Comparison of ENCODE assay signal across 10 cellular contexts in the genomic region with DNA sequence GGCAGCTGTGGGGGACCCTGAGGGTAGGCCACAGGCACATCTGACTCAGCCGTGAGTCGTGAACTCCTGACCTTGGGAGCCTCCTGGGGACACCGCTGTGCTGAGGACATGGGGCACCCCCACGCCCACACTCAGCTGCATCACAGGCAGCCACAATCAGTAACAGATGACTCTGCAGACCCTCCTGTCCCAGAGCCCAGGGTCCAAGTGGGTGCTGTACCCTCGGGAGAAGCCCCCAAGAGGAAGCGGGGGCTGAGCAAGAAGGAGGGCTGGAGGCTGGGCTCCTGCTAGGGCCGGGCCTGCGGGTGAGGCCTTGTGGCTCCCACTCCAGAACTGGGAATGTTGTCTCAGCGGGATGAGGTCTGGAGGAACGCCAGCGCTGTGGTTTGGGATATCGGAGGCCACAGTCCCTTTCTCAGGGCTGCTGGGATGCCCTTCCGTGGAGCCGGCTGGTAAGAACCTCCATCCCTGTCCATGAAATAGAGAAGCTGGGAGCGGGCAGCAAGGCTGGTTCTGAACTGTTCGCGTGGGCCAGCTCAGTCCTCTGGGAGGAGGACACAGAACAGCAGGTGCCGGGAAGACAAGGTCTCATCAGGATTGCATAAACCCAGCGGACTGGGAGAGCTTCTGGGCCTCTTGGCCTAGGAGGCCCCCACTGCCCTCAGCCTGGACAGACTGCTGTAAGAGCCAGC. TPM values are rescaled to one million over a fixed set of nuclear protein-coding genes. Genes with fewer than 3 reads are reported as not detected.
DNase-seq lines count a peak whose midpoint lies in the region; ATAC-seq and TF ChIP-seq lines count a peak whose summit lies in the region.
"Had no signal": no experiment of that assay in that cellular context is flagged by ENCODE, and none has a peak within 500 bp of the region (broad histone marks: within the 10 kb centered on the region; RNA-seq: fewer than 3 reads in every experiment).

No MANE protein-coding gene starts in this region.

- no peak for TF ChIP-seq CTCF in activated CD8-positive, alpha-beta T cell treated with anti-CD3 and anti-CD28 coated beads for 36 hours (IDR thresholded peaks at IDR 0.05)
- no peak for TF ChIP-seq CTCF in thoracic aorta (IDR thresholded peaks at IDR 0.05)

- H3K9me3 Mint-ChIP-seq in activated CD8-positive, alpha-beta T cell treated with anti-CD3 and anti-CD28 coated beads for 36 hours: no peaks in the 10 kb centered on the region
- H3K9me3 Mint-ChIP-seq in activated CD8-positive, alpha-beta T cell treated with anti-CD3 and anti-CD28 coated beads, Interleukin-2, amount 10 ng/mL, durations not matched to agents 7 days and 5 days (ENCODE audit: insufficient read depth): no peaks in the 10 kb centered on the region
- no peaks in the 10 kb centered on the region for H3K9me3 Mint-ChIP-seq in activated T-cell treated with anti-CD3 and anti-CD28 coated beads, Interleukin-2, amount 50 U/mL, for 24 hours
- H3K9me3 Mint-ChIP-seq: CD4-positive, CD25-positive, alpha-beta regulatory T cell had no signal

- no peaks in the 10 kb centered on the region for H3K9me3 ChIP-seq in thoracic aorta

- H3K27ac Mint-ChIP-seq in activated CD8-positive, alpha-beta T cell treated with anti-CD3 and anti-CD28 coated beads for 36 hours: no peak overlapping the region
- no peak overlapping the region for H3K27ac Mint-ChIP-seq in activated CD8-positive, alpha-beta T cell treated with anti-CD3 and anti-CD28 coated beads, Interleukin-2, amount 10 ng/mL, durations not matched to agents 7 days and 5 days
- no peak overlapping the region for H3K27ac Mint-ChIP-seq in activated T-cell treated with anti-CD3 and anti-CD28 coated beads, Interleukin-2, amount 50 U/mL, for 24 hours
- H3K27ac Mint-ChIP-seq: CD4-positive, CD25-positive, alpha-beta regulatory T cell had no signal

- no peaks in the 10 kb centered on the region for H3K36me3 ChIP-seq in thoracic aorta

- peak; percentile 85 for ATAC-seq in activated CD8-positive, alpha-beta T cell treated with anti-CD3 and anti-CD28 coated beads for 36 hours
- ATAC-seq in activated CD8-positive, alpha-beta T cell treated with anti-CD3 and anti-CD28 coated beads, Interleukin-2, amount 10 ng/mL, durations not matched to agents 7 days and 5 days: no peak
- ATAC-seq in thoracic aorta (ENCODE audit: insufficient number of reproducible peaks, low FRiP score, low read depth) (no peak), GM19397 (IDR thresholded peaks at IDR 0.05; ENCODE audit: unreplicated experiment) (no peak)

- CTCF ChIA-PET in activated CD8-positive, alpha-beta T cell treated with anti-CD3 and anti-CD28 coated beads for 36 hours (lab: Charles Lee): interaction anchor here (1.0 to 2.0 kb wide), 2 partner anchors 13 to 69 kb away, joined by 3 to 6 read pairs; no protein-coding TSS in a partner anchor
- CTCF ChIA-PET in activated CD8-positive, alpha-beta T cell treated with anti-CD3 and anti-CD28 coated beads, Interleukin-2, amount 10 ng/mL, durations not matched to agents 7 days and 5 days (lab: Charles Lee): interaction anchor here (0.9 kb wide), 1 partner anchor 12 kb away, joined by 3 read pairs; no protein-coding TSS in a partner anchor

- intact Hi-C loops in activated CD8-positive, alpha-beta T cell treated with anti-CD3 and anti-CD28 coated beads for 36 hours (cut with micrococcal nuclease): no loop called here

- H3K27me3 ChIP-seq in layer of hippocampus (ENCODE audit: control insufficient read depth, insufficient read depth, low read length) (peaks cover 2% of the 10 kb centered on the region), thoracic aorta (replicated peaks; ENCODE audit: insufficient read depth) (no peaks in the 10 kb centered on the region)

- DNase-seq in activated CD8-positive, alpha-beta T cell treated with anti-CD3 and anti-CD28 coated beads for 36 hours: peak; percentile 87
- DNase-seq in activated CD8-positive, alpha-beta T cell treated with anti-CD3 and anti-CD28 coated beads, Interleukin-2, amount 10 ng/mL, durations not matched to agents 7 days and 5 days: no peak
- DNase-seq in activated T-cell treated with anti-CD3 and anti-CD28 coated beads, Interleukin-2, amount 50 U/mL, for 24 hours: peak; percentile 55
- no peak for DNase-seq in thoracic aorta (ENCODE audit: low spot score)
- no peak for DNase-seq in T-helper 9 cell
- no peak for DNase-seq in NCI-H526 (lab: John Stamatoyannopoulos, UW)
- DNase-seq: CD4-positive, CD25-positive, alpha-beta regulatory T cell had no signal

- no peak overlapping the region for H3K4me3 Mint-ChIP-seq in activated CD8-positive, alpha-beta T cell treated with anti-CD3 and anti-CD28 coated beads for 36 hours
- no peak overlapping the region for H3K4me3 Mint-ChIP-seq in activated CD8-positive, alpha-beta T cell treated with anti-CD3 and anti-CD28 coated beads, Interleukin-2, amount 10 ng/mL, durations not matched to agents 7 days and 5 days
- H3K4me3 Mint-ChIP-seq in activated T-cell treated with anti-CD3 and anti-CD28 coated beads, Interleukin-2, amount 50 U/mL, for 24 hours: no peak overlapping the region

- H3K4me1 Mint-ChIP-seq in activated CD8-positive, alpha-beta T cell treated with anti-CD3 and anti-CD28 coated beads for 36 hours (ENCODE audit: low read depth): peaks cover 5% of the 10 kb centered on the region
- peaks cover 2% of the 10 kb centered on the region for H3K4me1 Mint-ChIP-seq in activated CD8-positive, alpha-beta T cell treated with anti-CD3 and anti-CD28 coated beads, Interleukin-2, amount 10 ng/mL, durations not matched to agents 7 days and 5 days (ENCODE audit: low read depth)
- H3K4me1 Mint-ChIP-seq in activated T-cell treated with anti-CD3 and anti-CD28 coated beads, Interleukin-2, amount 50 U/mL, for 24 hours (ENCODE audit: low read depth): peaks cover 14% of the 10 kb centered on the region

- H3K27me3 Mint-ChIP-seq in activated CD8-positive, alpha-beta T cell treated with anti-CD3 and anti-CD28 coated beads for 36 hours: peaks cover 22% of the 10 kb centered on the region
- peaks cover 12% of the 10 kb centered on the region for H3K27me3 Mint-ChIP-seq in activated CD8-positive, alpha-beta T cell treated with anti-CD3 and anti-CD28 coated beads, Interleukin-2, amount 10 ng/mL, durations not matched to agents 7 days and 5 days (ENCODE audit: low read depth)
- peaks cover 30% of the 10 kb centered on the region for H3K27me3 Mint-ChIP-seq in activated T-cell treated with anti-CD3 and anti-CD28 coated beads, Interleukin-2, amount 50 U/mL, for 24 hours

- POLR2A ChIA-PET in activated CD8-positive, alpha-beta T cell treated with anti-CD3 and anti-CD28 coated beads for 36 hours (lab: Charles Lee): no interaction called here
- POLR2A ChIA-PET in activated CD8-positive, alpha-beta T cell treated with anti-CD3 and anti-CD28 coated beads, Interleukin-2, amount 10 ng/mL, durations not matched to agents 7 days and 5 days (lab: Charles Lee): no interaction called here

- peaks cover 38 to 76% of the 10 kb centered on the region in 2 donors for H3K4me1 ChIP-seq in thoracic aorta (ENCODE audit: control insufficient read depth in 1 of 2, low read depth in 2 of 2)

- H3K4me3 ChIP-seq in thoracic aorta: no peak overlapping the region

- no peaks in the 10 kb centered on the region for H3K36me3 Mint-ChIP-seq in activated CD8-positive, alpha-beta T cell treated with anti-CD3 and anti-CD28 coated beads for 36 hours (ENCODE audit: low read depth)
- H3K36me3 Mint-ChIP-seq in activated CD8-positive, alpha-beta T cell treated with anti-CD3 and anti-CD28 coated beads, Interleukin-2, amount 10 ng/mL, durations not matched to agents 7 days and 5 days (ENCODE audit: low read depth): no peaks in the 10 kb centered on the region
- no peaks in the 10 kb centered on the region for H3K36me3 Mint-ChIP-seq in activated T-cell treated with anti-CD3 and anti-CD28 coated beads, Interleukin-2, amount 50 U/mL, for 24 hours (ENCODE audit: low read depth)
- H3K36me3 Mint-ChIP-seq: CD4-positive, CD25-positive, alpha-beta regulatory T cell had no signal

- H3K27ac ChIP-seq in layer of hippocampus (ENCODE audit: low read depth, low read length): peak overlapping the region; percentile 38
- H3K27ac ChIP-seq in thoracic aorta: peak overlapping the region; percentile 48 to 61

RNA-seq across cellular contexts. Expression of gene LAMA5, which starts 3.1 kb away (rescaled TPM):
- under 1 TPM; 0.25 to 0.76 TPM for total RNA-seq in activated CD8-positive, alpha-beta T cell treated with anti-CD3 and anti-CD28 coated beads for 36 hours
- total RNA-seq in activated CD8-positive, alpha-beta T cell treated with anti-CD3 and anti-CD28 coated beads, Interleukin-2, amount 10 ng/mL, durations not matched to agents 7 days and 5 days: under 1 TPM; 0.40 to 0.63 TPM
- 100 to 1,000 TPM; 289 to 333 TPM for total RNA-seq in thoracic aorta

RNA-seq across cellular contexts. Expression of gene RPS21, which starts 16.6 kb away (rescaled TPM):
- 1,000 to 10,000 TPM; 2,670 to 2,760 TPM for total RNA-seq in activated CD8-positive, alpha-beta T cell treated with anti-CD3 and anti-CD28 coated beads for 36 hours
- 1,000 to 10,000 TPM; 1,875 to 1,999 TPM for total RNA-seq in activated CD8-positive, alpha-beta T cell treated with anti-CD3 and anti-CD28 coated beads, Interleukin-2, amount 10 ng/mL, durations not matched to agents 7 days and 5 days
- total RNA-seq in thoracic aorta: 1,000 to 10,000 TPM; 1,025 to 2,724 TPM

RNA-seq across cellular contexts. Expression of gene CABLES2, which starts 36.8 kb away (rescaled TPM):
- total RNA-seq in activated CD8-positive, alpha-beta T cell treated with anti-CD3 and anti-CD28 coated beads for 36 hours: 1 to 10 TPM; 3.2 to 4.5 TPM
- total RNA-seq in activated CD8-positive, alpha-beta T cell treated with anti-CD3 and anti-CD28 coated beads, Interleukin-2, amount 10 ng/mL, durations not matched to agents 7 days and 5 days: 10 to 100 TPM; 17.0 to 17.5 TPM
- 1 to 10 TPM; 2.1 to 9.2 TPM for total RNA-seq in thoracic aorta

RNA-seq across cellular contexts. Expression of gene RBBP8NL, which starts 57.1 kb away (rescaled TPM):
- total RNA-seq in activated CD8-positive, alpha-beta T cell treated with anti-CD3 and anti-CD28 coated beads for 36 hours: not detected
- total RNA-seq in activated CD8-positive, alpha-beta T cell treated with anti-CD3 and anti-CD28 coated beads, Interleukin-2, amount 10 ng/mL, durations not matched to agents 7 days and 5 days: not detected
- total RNA-seq in thoracic aorta: not detected
- total RNA-seq: CD4-positive, CD25-positive, alpha-beta regulatory T cell; T-helper 1 cell treated with Interleukin-12 subunit alpha and Interleukin-12 subunit beta and Interleukin-4 antibody, amounts not matched to agents 30 ng/mL and 1 ng/mL, for 36 hours had no signal

Comparison
In these comparisons a context has a peak if more than half of its experiments do, and no peak if none do; other contexts are left out.
1. DNase-seq: peak in activated CD8-positive, alpha-beta T cell treated with anti-CD3 and anti-CD28 coated beads for 36 hours (single experiment) and activated T-cell treated with anti-CD3 and anti-CD28 coated beads, Interleukin-2, amount 50 U/mL, for 24 hours (single experiment); none in activated CD8-positive, alpha-beta T cell treated with anti-CD3 and anti-CD28 coated beads, Interleukin-2, amount 10 ng/mL, durations not matched to agents 7 days and 5 days (single experiment), thoracic aorta (single experiment), T-helper 9 cell (single experiment) and NCI-H526 (0 of 2).
2. RNA of gene LAMA5, which starts 3.1 kb away (total RNA-seq): 289 to 333 TPM in thoracic aorta; 0.25 to 0.76 TPM in activated CD8-positive, alpha-beta T cell treated with anti-CD3 and anti-CD28 coated beads for 36 hours and 0.40 to 0.63 TPM in activated CD8-positive, alpha-beta T cell treated with anti-CD3 and anti-CD28 coated beads, Interleukin-2, amount 10 ng/mL, durations not matched to agents 7 days and 5 days; every median in the first group is over 100 times any median in the second.